In the genomic region with DNA sequence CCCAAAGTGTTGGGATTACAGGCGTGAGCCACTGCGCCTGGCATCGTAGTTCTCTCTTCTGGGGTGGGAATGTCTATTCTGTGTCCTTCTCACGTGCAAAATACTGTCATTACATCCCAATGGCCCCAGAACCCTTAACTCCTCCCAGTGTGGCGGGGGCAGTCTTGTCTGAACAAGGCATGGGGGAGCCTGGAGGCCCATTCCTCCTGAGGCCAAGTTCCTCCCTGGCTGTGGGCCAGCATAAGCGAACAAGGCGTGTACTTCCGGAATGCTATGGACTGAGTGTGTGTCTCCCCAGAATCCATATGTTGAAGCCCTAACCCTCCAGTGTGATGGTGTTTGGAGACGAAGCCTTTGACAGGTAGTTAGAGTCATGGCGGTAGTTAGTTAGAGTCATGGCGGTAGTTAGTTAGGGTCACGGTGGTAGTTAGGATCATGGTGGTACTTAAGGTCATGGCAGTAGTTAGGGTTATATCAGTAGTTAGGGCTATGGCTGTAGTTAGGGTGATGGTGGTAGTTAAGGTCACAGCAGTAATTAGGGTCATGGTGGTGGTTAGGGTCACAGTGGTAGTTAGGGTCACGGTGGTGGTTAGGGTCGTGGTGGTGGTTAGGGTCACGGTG, we compare ENCODE assay signal across 25 cellular contexts.
A peak's percentile ranks its signal among the peaks of the same experiment; 100 is the strongest.
DNase-seq lines count a peak whose midpoint lies in the region; ATAC-seq and TF ChIP-seq lines count a peak whose summit lies in the region.
"Had no signal": no experiment of that assay in that cellular context is flagged by ENCODE, and none has a peak within 500 bp of the region (broad histone marks: within the 10 kb centered on the region; RNA-seq: fewer than 3 reads in every experiment).

No MANE protein-coding gene starts in this region.

- POLR2A ChIA-PET in naive thymus-derived CD8-positive, alpha-beta T cell (lab: Charles Lee), result no interaction called here

- no peaks in the 10 kb centered on the region for H3K4me1 Mint-ChIP-seq in T-helper 1 cell treated with Interleukin-12 subunit alpha and Interleukin-12 subunit beta and Interleukin-4 antibody, amounts not matched to agents 30 μg/mL and 1 μg/mL, for 36 hours (ENCODE audit: low read depth)
- no peaks in the 10 kb centered on the region for H3K4me1 Mint-ChIP-seq in activated T-helper 1 cell treated with anti-CD3 and anti-CD28 coated beads, Interleukin-12 subunit alpha, Interleukin-12 subunit beta, Interleukin-2, Interleukin-4 antibody, amounts not matched to agents 30 ng/mL and 10 ng/mL and 1 ng/mL, durations not matched to agents 14 hours and 24 hours and 36 hours (ENCODE audit: low read depth)
- H3K4me1 Mint-ChIP-seq in glutamatergic neuron (ENCODE audit: low read depth, unreplicated experiment) (peaks cover 6% of the 10 kb centered on the region), osteocyte (ENCODE audit: unreplicated experiment) (no peaks in the 10 kb centered on the region)
- peaks cover 17% of the 10 kb centered on the region for H3K4me1 Mint-ChIP-seq in stimulated activated effector memory CD8-positive, alpha-beta T cell treated with anti-CD3 and anti-CD28 coated beads, Interleukin-12 subunit alpha, Interleukin-12 subunit beta, amount 100 ng/mL, for 72 hours
- H3K4me1 Mint-ChIP-seq in naive thymus-derived CD8-positive, alpha-beta T cell, result peaks cover 13 to 17% (median 14%) of the 10 kb centered on the region in 4 donors

- peak overlapping the region; percentile 87 for H3K27ac Mint-ChIP-seq in T-helper 1 cell treated with Interleukin-12 subunit alpha and Interleukin-12 subunit beta and Interleukin-4 antibody, amounts not matched to agents 30 μg/mL and 1 μg/mL, for 36 hours
- peak overlapping the region; percentile 58 for H3K27ac Mint-ChIP-seq in activated T-helper 1 cell treated with anti-CD3 and anti-CD28 coated beads, Interleukin-12 subunit alpha, Interleukin-12 subunit beta, Interleukin-2, Interleukin-4 antibody, amounts not matched to agents 30 ng/mL and 10 ng/mL and 1 ng/mL, durations not matched to agents 14 hours and 24 hours and 36 hours
- peak overlapping the region; percentile 59 for H3K27ac Mint-ChIP-seq in glutamatergic neuron (ENCODE audit: unreplicated experiment)
- peak overlapping the region; percentile 78 for H3K27ac Mint-ChIP-seq in stimulated activated effector memory CD8-positive, alpha-beta T cell treated with anti-CD3 and anti-CD28 coated beads, Interleukin-12 subunit alpha, Interleukin-12 subunit beta, amount 100 ng/mL, for 72 hours
- peak overlapping the region in 3 of 10 donors; percentile 32 to 80 (median 61) for H3K27ac Mint-ChIP-seq in naive thymus-derived CD8-positive, alpha-beta T cell
- no peak overlapping the region for H3K27ac Mint-ChIP-seq in osteocyte (ENCODE audit: unreplicated experiment)

- TF ChIP-seq CTCF in glutamatergic neuron (IDR thresholded peaks at IDR 0.05; ENCODE audit: partially characterized antibody, unreplicated experiment), result no peak
- TF ChIP-seq CTCF in osteocyte (IDR thresholded peaks at IDR 0.05), result no peak

- DNase-seq in T-helper 1 cell (no peak), glutamatergic neuron (peak; percentile 50), osteocyte (ENCODE audit: extremely low spot score, unreplicated experiment) (no peak)
- no peak for DNase-seq in activated T-helper 1 cell treated with anti-CD3 and anti-CD28 coated beads, Interleukin-12 subunit alpha, Interleukin-12 subunit beta, Interleukin-2, Interleukin-4 antibody, amounts not matched to agents 30 ng/mL and 10 ng/mL and 1 ng/mL, durations not matched to agents 14 hours and 24 hours and 36 hours (ENCODE audit: low spot score)
- no peak for DNase-seq in stimulated activated effector memory CD8-positive, alpha-beta T cell treated with anti-CD3 and anti-CD28 coated beads, Interleukin-12 subunit alpha, Interleukin-12 subunit beta, amount 100 ng/mL, for 72 hours (ENCODE audit: low spot score in 2 of 2)
- no peak for DNase-seq in activated naive CD4-positive, alpha-beta T cell (lab: John Stamatoyannopoulos, UW)
- DNase-seq in naive thymus-derived CD8-positive, alpha-beta T cell, result no peak
- DNase-seq: activated naive CD4-positive, alpha-beta T cell treated with Interleukin-2 at 50 U/mL for 16 hours; activated T-cell treated with anti-CD3 and anti-CD28 coated beads, Interleukin-2, amount 50 U/mL, for 4 hours; amniotic stem cell; cortex of kidney; DMS79 treated with DMSO at 0.1 percent for 48 hours; effector memory CD8-positive, alpha-beta T cell; GF-D8; HCEC 1CT; IMR-90; mesenchymal stem cell; NCI-H1694 treated with DMSO at 0.1 percent for 48 hours; NCI-H2171; NCI-H524; retina; SIG-M5; small intestine; SW 1271 had no signal

- H3K9me3 Mint-ChIP-seq in T-helper 1 cell treated with Interleukin-12 subunit alpha and Interleukin-12 subunit beta and Interleukin-4 antibody, amounts not matched to agents 30 μg/mL and 1 μg/mL, for 36 hours, result peaks cover 16% of the 10 kb centered on the region
- peaks cover 7% of the 10 kb centered on the region for H3K9me3 Mint-ChIP-seq in activated T-helper 1 cell treated with anti-CD3 and anti-CD28 coated beads, Interleukin-12 subunit alpha, Interleukin-12 subunit beta, Interleukin-2, Interleukin-4 antibody, amounts not matched to agents 30 ng/mL and 10 ng/mL and 1 ng/mL, durations not matched to agents 14 hours and 24 hours and 36 hours
- H3K9me3 Mint-ChIP-seq in glutamatergic neuron (ENCODE audit: unreplicated experiment), result peaks cover 10% of the 10 kb centered on the region
- H3K9me3 Mint-ChIP-seq in stimulated activated effector memory CD8-positive, alpha-beta T cell treated with anti-CD3 and anti-CD28 coated beads, Interleukin-12 subunit alpha, Interleukin-12 subunit beta, amount 100 ng/mL, for 72 hours, result peaks cover 2% of the 10 kb centered on the region
- H3K9me3 Mint-ChIP-seq in naive thymus-derived CD8-positive, alpha-beta T cell, result peaks cover 0 to 6% (median 0%) of the 10 kb centered on the region in 9 donors
- H3K9me3 Mint-ChIP-seq in osteocyte (ENCODE audit: unreplicated experiment), result peaks cover 6% of the 10 kb centered on the region
- H3K9me3 Mint-ChIP-seq: activated T-cell treated with anti-CD3 and anti-CD28 coated beads, Interleukin-2, amount 50 U/mL, for 4 hours; effector memory CD8-positive, alpha-beta T cell had no signal

- H3K4me3 Mint-ChIP-seq in T-helper 1 cell treated with Interleukin-12 subunit alpha and Interleukin-12 subunit beta and Interleukin-4 antibody, amounts not matched to agents 30 μg/mL and 1 μg/mL, for 36 hours, result no peak overlapping the region
- H3K4me3 Mint-ChIP-seq in activated T-helper 1 cell treated with anti-CD3 and anti-CD28 coated beads, Interleukin-12 subunit alpha, Interleukin-12 subunit beta, Interleukin-2, Interleukin-4 antibody, amounts not matched to agents 30 ng/mL and 10 ng/mL and 1 ng/mL, durations not matched to agents 14 hours and 24 hours and 36 hours, result no peak overlapping the region
- H3K4me3 Mint-ChIP-seq in glutamatergic neuron (ENCODE audit: unreplicated experiment) (no peak overlapping the region), osteocyte (ENCODE audit: unreplicated experiment) (no peak overlapping the region)
- H3K4me3 Mint-ChIP-seq in stimulated activated effector memory CD8-positive, alpha-beta T cell treated with anti-CD3 and anti-CD28 coated beads, Interleukin-12 subunit alpha, Interleukin-12 subunit beta, amount 100 ng/mL, for 72 hours, result no peak overlapping the region
- no peak overlapping the region for H3K4me3 Mint-ChIP-seq in naive thymus-derived CD8-positive, alpha-beta T cell
- H3K4me3 Mint-ChIP-seq: activated T-cell treated with anti-CD3 and anti-CD28 coated beads, Interleukin-2, amount 50 U/mL, for 4 hours; effector memory CD8-positive, alpha-beta T cell had no signal

- no peak for ATAC-seq in stimulated activated effector memory CD8-positive, alpha-beta T cell treated with anti-CD3 and anti-CD28 coated beads, Interleukin-12 subunit alpha, Interleukin-12 subunit beta, amount 100 ng/mL, for 72 hours
- no peak for ATAC-seq in naive thymus-derived CD8-positive, alpha-beta T cell
- ATAC-seq: activated T-cell treated with anti-CD3 and anti-CD28 coated beads, Interleukin-2, amount 50 U/mL, for 4 hours; effector memory CD8-positive, alpha-beta T cell had no signal

- H3K27me3 Mint-ChIP-seq in T-helper 1 cell treated with Interleukin-12 subunit alpha and Interleukin-12 subunit beta and Interleukin-4 antibody, amounts not matched to agents 30 μg/mL and 1 μg/mL, for 36 hours (ENCODE audit: low read depth), result peaks cover 5% of the 10 kb centered on the region
- H3K27me3 Mint-ChIP-seq in activated T-helper 1 cell treated with anti-CD3 and anti-CD28 coated beads, Interleukin-12 subunit alpha, Interleukin-12 subunit beta, Interleukin-2, Interleukin-4 antibody, amounts not matched to agents 30 ng/mL and 10 ng/mL and 1 ng/mL, durations not matched to agents 14 hours and 24 hours and 36 hours (ENCODE audit: insufficient read depth), result no peaks in the 10 kb centered on the region
- H3K27me3 Mint-ChIP-seq in glutamatergic neuron (ENCODE audit: unreplicated experiment) (peaks cover 14% of the 10 kb centered on the region), osteocyte (ENCODE audit: unreplicated experiment) (peaks cover 15% of the 10 kb centered on the region)
- no peaks in the 10 kb centered on the region for H3K27me3 Mint-ChIP-seq in naive thymus-derived CD8-positive, alpha-beta T cell
- H3K27me3 Mint-ChIP-seq: effector memory CD8-positive, alpha-beta T cell had no signal

- intact Hi-C loops in activated T-helper 1 cell treated with anti-CD3 and anti-CD28 coated beads, Interleukin-12 subunit alpha, Interleukin-12 subunit beta, Interleukin-2, Interleukin-4 antibody, amounts not matched to agents 30 ng/mL and 10 ng/mL and 1 ng/mL, durations not matched to agents 14 hours and 24 hours and 36 hours (cut with micrococcal nuclease), result no loop called here

- peaks cover 3% of the 10 kb centered on the region for H3K36me3 Mint-ChIP-seq in T-helper 1 cell treated with Interleukin-12 subunit alpha and Interleukin-12 subunit beta and Interleukin-4 antibody, amounts not matched to agents 30 μg/mL and 1 μg/mL, for 36 hours (ENCODE audit: low read depth)
- H3K36me3 Mint-ChIP-seq in activated T-helper 1 cell treated with anti-CD3 and anti-CD28 coated beads, Interleukin-12 subunit alpha, Interleukin-12 subunit beta, Interleukin-2, Interleukin-4 antibody, amounts not matched to agents 30 ng/mL and 10 ng/mL and 1 ng/mL, durations not matched to agents 14 hours and 24 hours and 36 hours (ENCODE audit: low read depth), result peaks cover 3% of the 10 kb centered on the region
- H3K36me3 Mint-ChIP-seq in glutamatergic neuron (ENCODE audit: unreplicated experiment) (no peaks in the 10 kb centered on the region), osteocyte (ENCODE audit: unreplicated experiment) (no peaks in the 10 kb centered on the region)
- peaks cover 14% of the 10 kb centered on the region for H3K36me3 Mint-ChIP-seq in stimulated activated effector memory CD8-positive, alpha-beta T cell treated with anti-CD3 and anti-CD28 coated beads, Interleukin-12 subunit alpha, Interleukin-12 subunit beta, amount 100 ng/mL, for 72 hours
- H3K36me3 Mint-ChIP-seq in naive thymus-derived CD8-positive, alpha-beta T cell, result peaks cover 0 to 4% (median 2%) of the 10 kb centered on the region in 3 donors
